1 cellular context compared by ENCODE assay signal in genomic region chr9:98688710-98689495, GRCh38.
TF ChIP-seq lines count a peak whose summit lies in the region.

No MANE protein-coding gene starts in this region.

TF ChIP-seq in HepG2, 621 proteins besides CTCF, POLR2A, EP300 and RAD21:
- TF ChIP-seq KAT8 (CRISPR knock-in tag; IDR thresholded peaks at IDR 0.05) (no peak), ZNF629 (CRISPR knock-in tag; conservative IDR thresholded peaks at IDR 0.05) (peak; percentile 46; the same call in 1 of the 2 replicates)
TF ChIP-seq in HepG2: peak in this region for 1.
